Comparison of ENCODE assay signal across 9 cellular contexts in genomic region chr10:117016271-117016670, GRCh38.
"Had no signal": no experiment of that assay in that cellular context is flagged by ENCODE, and none has a peak within 500 bp of the region (broad histone marks: within the 10 kb centered on the region; RNA-seq: fewer than 3 reads in every experiment).

No MANE protein-coding gene starts in this region.

- H3K27ac ChIP-seq: GM23248 had no signal

- H3K4me1 ChIP-seq: HAP-1 had no signal

- H3K4me2 ChIP-seq: GM23338 had no signal

- H2AFZ ChIP-seq: GM23248, GM23338 had no signal

- FAIRE-seq: H1 had no signal

- H3K9ac ChIP-seq: GM23248 had no signal

- DNase-seq: GM23248, GOT3, H7, H9, HCEC 1CT, HFFc6 had no signal

- H3K4me3 ChIP-seq: GM23248, GM23338, HAP-1 had no signal

- H3K9me3 ChIP-seq: HAP-1 had no signal

- H3K36me3 ChIP-seq: HAP-1 had no signal
